8 cellular contexts compared by ENCODE assay signal in genomic region chr19:31214086-31214485, GRCh38.
DNase-seq lines count a peak whose midpoint lies in the region; ATAC-seq and TF ChIP-seq lines count a peak whose summit lies in the region.

No MANE protein-coding gene starts in this region.

- H3K27me3 Mint-ChIP-seq in activated CD8-positive, alpha-beta T cell treated with anti-CD3 and anti-CD28 coated beads, Interleukin-2, amount 10 ng/mL, durations not matched to agents 7 days and 5 days (ENCODE audit: low read depth) = peaks cover 2% of the 10 kb centered on the region

- H3K9me3 ChIP-seq in uterus = no peaks in the 10 kb centered on the region

- peaks cover 9% of the 10 kb centered on the region for H3K9me3 Mint-ChIP-seq in activated CD8-positive, alpha-beta T cell treated with anti-CD3 and anti-CD28 coated beads, Interleukin-2, amount 10 ng/mL, durations not matched to agents 7 days and 5 days (ENCODE audit: insufficient read depth)

- H3K27ac ChIP-seq in uterus = no peak overlapping the region

- intact Hi-C loops in uterus (cut with DNase I; ENCODE audit: low total_unique reads) = no loop called here

- peak; percentile 87 for DNase-seq in CD1c-positive myeloid dendritic cell (ENCODE audit: extremely low spot score)
- peak; percentile 64 for DNase-seq in NCI-H2196 (lab: John Stamatoyannopoulos, UW; ENCODE audit: unreplicated experiment)
- DNase-seq in activated CD8-positive, alpha-beta T cell treated with anti-CD3 and anti-CD28 coated beads, Interleukin-2, amount 10 ng/mL, durations not matched to agents 7 days and 5 days = peak; percentile 96
- peak; percentile 79 for DNase-seq in epidermal melanocyte (ENCODE audit: insufficient read length, low spot score)
- DNase-seq in renal cortical epithelial cell (ENCODE audit: low read depth) = peak; percentile 92
- peak; percentile 40 to 49 for DNase-seq in uterus
- DNase-seq in NCI-H345 (lab: John Stamatoyannopoulos, UW) = no peak
- no peak for DNase-seq in iPS-NIHi11 (ENCODE audit: low spot score)

- CTCF ChIA-PET in activated CD8-positive, alpha-beta T cell treated with anti-CD3 and anti-CD28 coated beads, Interleukin-2, amount 10 ng/mL, durations not matched to agents 7 days and 5 days (lab: Charles Lee) = no interaction called here

- peak overlapping the region; percentile 69 for H3K4me3 Mint-ChIP-seq in activated CD8-positive, alpha-beta T cell treated with anti-CD3 and anti-CD28 coated beads, Interleukin-2, amount 10 ng/mL, durations not matched to agents 7 days and 5 days

- peaks cover 24% of the 10 kb centered on the region for H3K36me3 Mint-ChIP-seq in activated CD8-positive, alpha-beta T cell treated with anti-CD3 and anti-CD28 coated beads, Interleukin-2, amount 10 ng/mL, durations not matched to agents 7 days and 5 days (ENCODE audit: low read depth)

- ATAC-seq in activated CD8-positive, alpha-beta T cell treated with anti-CD3 and anti-CD28 coated beads, Interleukin-2, amount 10 ng/mL, durations not matched to agents 7 days and 5 days = peak; percentile 99

- H3K36me3 ChIP-seq in uterus = no peaks in the 10 kb centered on the region

- H3K27ac Mint-ChIP-seq in activated CD8-positive, alpha-beta T cell treated with anti-CD3 and anti-CD28 coated beads, Interleukin-2, amount 10 ng/mL, durations not matched to agents 7 days and 5 days = peak overlapping the region; percentile 97

- H3K4me1 ChIP-seq in uterus = no peaks in the 10 kb centered on the region

- TF ChIP-seq CTCF in uterus (IDR thresholded peaks at IDR 0.05) = no peak

- peaks cover 25% of the 10 kb centered on the region for H3K4me1 Mint-ChIP-seq in activated CD8-positive, alpha-beta T cell treated with anti-CD3 and anti-CD28 coated beads, Interleukin-2, amount 10 ng/mL, durations not matched to agents 7 days and 5 days (ENCODE audit: low read depth)

- H3K4me3 ChIP-seq in uterus = no peak overlapping the region

- H3K27me3 ChIP-seq in uterus = no peaks in the 10 kb centered on the region

- POLR2A ChIA-PET in activated CD8-positive, alpha-beta T cell treated with anti-CD3 and anti-CD28 coated beads, Interleukin-2, amount 10 ng/mL, durations not matched to agents 7 days and 5 days (lab: Charles Lee) = interaction anchor here (0.6 kb wide), 1 partner anchor 29 kb away, joined by 3 read pairs; no protein-coding TSS in a partner anchor

- no peak for TF ChIP-seq POLR2A in uterus (IDR thresholded peaks at IDR 0.05)

Comparison
In these comparisons a context has a peak if more than half of its experiments do, and no peak if none do; other contexts are left out.
1. DNase-seq: peak in CD1c-positive myeloid dendritic cell (single experiment), NCI-H2196 (single experiment), activated CD8-positive, alpha-beta T cell treated with anti-CD3 and anti-CD28 coated beads, Interleukin-2, amount 10 ng/mL, durations not matched to agents 7 days and 5 days (single experiment), epidermal melanocyte (single experiment), renal cortical epithelial cell (single experiment) and uterus (2 of 2); none in NCI-H345 (single experiment) and iPS-NIHi11 (single experiment).